ENCODE assay signal across 21 cellular contexts in genomic region chr16:15894571-15895358, GRCh38. TPM values are rescaled to one million over a fixed set of nuclear protein-coding genes. Genes with fewer than 3 reads are reported as not detected.
"Had no signal": no experiment of that assay in that cellular context is flagged by ENCODE, and none has a peak within 500 bp of the region (broad histone marks: within the 10 kb centered on the region; RNA-seq: fewer than 3 reads in every experiment).

No MANE protein-coding gene starts in this region.

- H3K4me3 ChIP-seq: dorsolateral prefrontal cortex, gastroesophageal sphincter, heart left ventricle, mucosa of descending colon, prostate gland had no signal

- H3K4me1 ChIP-seq: gastroesophageal sphincter had no signal

- H3K27me3 ChIP-seq: dorsolateral prefrontal cortex, gastroesophageal sphincter, heart left ventricle had no signal

- H3K9me3 Mint-ChIP-seq: activated B cell treated with CpG ODN at 0.5 μM for 24 hours; activated CD4-positive, alpha-beta T cell treated with anti-CD3 and anti-CD28 coated beads, Interleukin-2, amount 10 ng/mL, durations not matched to agents 7 days and 5 days; activated naive CD4-positive, alpha-beta T cell treated with anti-CD3 and anti-CD28 coated beads for 36 hours; memory B cell; naive B cell; stimulated activated naive CD8-positive, alpha-beta T cell treated with anti-CD3 and anti-CD28 coated beads, Interleukin-15, amount 100 ng/mL, for 72 hours had no signal

- H3K36me3 ChIP-seq: gastroesophageal sphincter, heart left ventricle, prostate gland had no signal

- H3K27ac Mint-ChIP-seq: activated B cell treated with CpG ODN at 0.5 μM for 24 hours; activated CD4-positive, alpha-beta T cell treated with anti-CD3 and anti-CD28 coated beads, Interleukin-2, amount 10 ng/mL, durations not matched to agents 7 days and 5 days; activated naive CD4-positive, alpha-beta T cell treated with anti-CD3 and anti-CD28 coated beads for 36 hours; brain; memory B cell; naive B cell had no signal

- H3K9me3 ChIP-seq: gastroesophageal sphincter, heart left ventricle, mucosa of descending colon, prostate gland had no signal

- H3K4me1 Mint-ChIP-seq: brain had no signal

- H3K36me3 Mint-ChIP-seq: brain, memory B cell, naive B cell had no signal

- H3K27ac ChIP-seq: dorsolateral prefrontal cortex, gastroesophageal sphincter, heart left ventricle, prostate gland had no signal

- H3K4me3 Mint-ChIP-seq: activated B cell treated with CpG ODN at 0.5 μM for 24 hours; activated CD4-positive, alpha-beta T cell treated with anti-CD3 and anti-CD28 coated beads, Interleukin-2, amount 10 ng/mL, durations not matched to agents 7 days and 5 days; activated naive CD4-positive, alpha-beta T cell treated with anti-CD3 and anti-CD28 coated beads for 36 hours; brain; memory B cell; naive B cell; stimulated activated naive CD8-positive, alpha-beta T cell treated with anti-CD3 and anti-CD28 coated beads, Interleukin-15, amount 100 ng/mL, for 72 hours had no signal

- H3K27me3 Mint-ChIP-seq: activated B cell treated with CpG ODN at 0.5 μM for 24 hours; activated CD4-positive, alpha-beta T cell treated with anti-CD3 and anti-CD28 coated beads, Interleukin-2, amount 10 ng/mL, durations not matched to agents 7 days and 5 days; memory B cell; naive B cell; stimulated activated naive CD8-positive, alpha-beta T cell treated with anti-CD3 and anti-CD28 coated beads, Interleukin-15, amount 100 ng/mL, for 72 hours had no signal

- DNase-seq: activated B cell treated with CpG ODN at 0.5 μM for 24 hours; activated CD4-positive, alpha-beta T cell treated with anti-CD3 and anti-CD28 coated beads, Interleukin-2, amount 10 ng/mL, durations not matched to agents 7 days and 5 days; activated naive CD4-positive, alpha-beta T cell treated with anti-CD3 and anti-CD28 coated beads for 36 hours; anterior cingulate cortex; central memory CD4-positive, alpha-beta T cell; dorsolateral prefrontal cortex; heart left ventricle; kidney glomerular epithelial cell; mucosa of descending colon; naive B cell; right cardiac atrium; small intestine; stimulated activated CD4-positive, alpha-beta T cell treated with anti-CD3 and anti-CD28 coated beads, Interleukin-15, amount 100 ng/mL, for 24 hours; stimulated activated CD4-positive, alpha-beta T cell treated with anti-CD3 and anti-CD28 coated beads, Interleukin-2, amount 100 ng/mL, for 48 hours; stimulated activated naive CD8-positive, alpha-beta T cell treated with anti-CD3 and anti-CD28 coated beads, Interleukin-15, amount 100 ng/mL, for 72 hours had no signal

RNA-seq across cellular contexts. Expression of gene MYH11, which starts 37.9 kb away (rescaled TPM):
- total RNA-seq: activated naive CD4-positive, alpha-beta T cell treated with anti-CD3 and anti-CD28 coated beads for 36 hours; epithelial cell of proximal tubule; SK-MEL-5 had no signal
